ENCODE assay signal across 20 cellular contexts in genomic region chr20:59255256-59255655, GRCh38. TPM values are rescaled to one million over a fixed set of nuclear protein-coding genes. Genes with fewer than 3 reads are reported as not detected.
DNase-seq lines count a peak whose midpoint lies in the region; ATAC-seq, FAIRE-seq and TF ChIP-seq lines count a peak whose summit lies in the region.
"Had no signal": no experiment of that assay in that cellular context is flagged by ENCODE, and none has a peak within 500 bp of the region (broad histone marks: within the 10 kb centered on the region; RNA-seq: fewer than 3 reads in every experiment).

No MANE protein-coding gene starts in this region.

- ATAC-seq in CD4-positive, alpha-beta T cell (ENCODE audit: poor library complexity), result no peak
- ATAC-seq in central memory CD8-positive, alpha-beta T cell (replicated peaks; ENCODE audit: extremely low read depth, poor library complexity, severe bottlenecking), result no peak
- no peak for ATAC-seq in Right ventricle myocardium superior (ENCODE audit: poor library complexity)

- no peak overlapping the region for H3K27ac ChIP-seq in CD4-positive, alpha-beta T cell (ENCODE audit: low read depth, low read length)
- H3K27ac ChIP-seq: BLaER1 treated with 17β-estradiol and CSF1 and Interleukin-3, amounts not matched to agents 10 nM and 100 nM; GM23248 had no signal

- H3K9me3 Mint-ChIP-seq in activated CD4-positive, alpha-beta T cell treated with anti-CD3 and anti-CD28 coated beads, Interleukin-2, amount 10 ng/mL, durations not matched to agents 7 days and 5 days, result peaks cover 34% of the 10 kb centered on the region
- H3K9me3 Mint-ChIP-seq in CD4-positive, alpha-beta T cell, result peaks cover 14% of the 10 kb centered on the region
- H3K9me3 Mint-ChIP-seq in central memory CD8-positive, alpha-beta T cell, result no peaks in the 10 kb centered on the region

- intact Hi-C loops in CD4-positive, alpha-beta T cell (cut with DNase I, micrococcal nuclease), result no loop called here
- intact Hi-C loops in Right ventricle myocardium superior (cut with DNase I), result no loop called here

- H3K9me3 ChIP-seq in CD4-positive, alpha-beta T cell (ENCODE audit: control insufficient read depth, low read length), result peaks cover 4% of the 10 kb centered on the region
- H3K9me3 ChIP-seq: Caco-2, HAP-1 had no signal

- H3K4me1 Mint-ChIP-seq in activated CD4-positive, alpha-beta T cell treated with anti-CD3 and anti-CD28 coated beads, Interleukin-2, amount 10 ng/mL, durations not matched to agents 7 days and 5 days, result peaks cover 83% of the 10 kb centered on the region
- H3K4me1 Mint-ChIP-seq in CD4-positive, alpha-beta T cell (ENCODE audit: low read depth), result peaks cover 89% of the 10 kb centered on the region
- peaks cover 61% of the 10 kb centered on the region for H3K4me1 Mint-ChIP-seq in central memory CD8-positive, alpha-beta T cell

- no peak overlapping the region for H3K4me3 Mint-ChIP-seq in activated CD4-positive, alpha-beta T cell treated with anti-CD3 and anti-CD28 coated beads, Interleukin-2, amount 10 ng/mL, durations not matched to agents 7 days and 5 days
- H3K4me3 Mint-ChIP-seq in CD4-positive, alpha-beta T cell, result peak overlapping the region; percentile 1
- no peak overlapping the region for H3K4me3 Mint-ChIP-seq in central memory CD8-positive, alpha-beta T cell
- H3K4me3 Mint-ChIP-seq: B cell had no signal

- TF ChIP-seq CTCF in CD4-positive, alpha-beta T cell (IDR thresholded peaks at IDR 0.05), result no peak

- H3K27ac Mint-ChIP-seq in activated CD4-positive, alpha-beta T cell treated with anti-CD3 and anti-CD28 coated beads, Interleukin-2, amount 10 ng/mL, durations not matched to agents 7 days and 5 days, result peak overlapping the region; percentile 39
- H3K27ac Mint-ChIP-seq in CD4-positive, alpha-beta T cell, result peak overlapping the region; percentile 94
- H3K27ac Mint-ChIP-seq in central memory CD8-positive, alpha-beta T cell (ENCODE audit: low read depth), result peak overlapping the region; percentile 79
- H3K27ac Mint-ChIP-seq: B cell had no signal

- CTCF ChIA-PET in activated CD4-positive, alpha-beta T cell treated with anti-CD3 and anti-CD28 coated beads, Interleukin-2, amount 10 ng/mL, durations not matched to agents 7 days and 5 days (lab: Charles Lee), result interaction anchor here (1.2 to 1.5 kb wide), 2 partner anchors 16 to 23 kb away, joined by 3 read pairs; no protein-coding TSS in a partner anchor
- CTCF ChIA-PET in CD4-positive, alpha-beta T cell (lab: Charles Lee), result no interaction called here

- H3K36me3 Mint-ChIP-seq in activated CD4-positive, alpha-beta T cell treated with anti-CD3 and anti-CD28 coated beads, Interleukin-2, amount 10 ng/mL, durations not matched to agents 7 days and 5 days (ENCODE audit: low read depth), result peaks cover 73% of the 10 kb centered on the region
- peaks cover 59% of the 10 kb centered on the region for H3K36me3 Mint-ChIP-seq in CD4-positive, alpha-beta T cell (ENCODE audit: low read depth)
- H3K36me3 Mint-ChIP-seq in central memory CD8-positive, alpha-beta T cell (ENCODE audit: insufficient read depth), result peaks cover 44% of the 10 kb centered on the region

- no peaks in the 10 kb centered on the region for H3K27me3 ChIP-seq in CD4-positive, alpha-beta T cell (ENCODE audit: control insufficient read depth, insufficient read depth, low read length)

- peak; percentile 9 for FAIRE-seq in HTR-8/SVneo (lab: Jason Lieb, UNC)
- FAIRE-seq: D721Med, G401.6, GM12891, GM19239 had no signal

- POLR2A ChIA-PET in activated CD4-positive, alpha-beta T cell treated with anti-CD3 and anti-CD28 coated beads, Interleukin-2, amount 10 ng/mL, durations not matched to agents 7 days and 5 days (lab: Charles Lee), result no interaction called here
- POLR2A ChIA-PET in CD4-positive, alpha-beta T cell (lab: Charles Lee), result interaction anchor here (3.3 kb wide), 1 partner anchor 132 kb away, joined by 23 read pairs; no protein-coding TSS in a partner anchor

- DNase-seq in activated CD4-positive, alpha-beta T cell treated with anti-CD3 and anti-CD28 coated beads, Interleukin-2, amount 10 ng/mL, durations not matched to agents 7 days and 5 days, result no peak
- no peak for DNase-seq in activated CD4-positive, alpha-beta T cell treated with anti-CD3 and anti-CD28 coated beads for 4 hours
- no peak for DNase-seq in CD4-positive, alpha-beta T cell
- DNase-seq in HTR-8/SVneo (ENCODE audit: insufficient read length, low spot score), result no peak
- no peak for DNase-seq in central memory CD8-positive, alpha-beta T cell (ENCODE audit: low spot score in 2 of 2)
- no peak for DNase-seq in cerebellar nuclear complex (lab: John Stamatoyannopoulos, UW)
- no peak for DNase-seq in Right ventricle myocardium superior
- DNase-seq in stimulated activated CD4-positive, alpha-beta T cell treated with anti-CD3 and anti-CD28 coated beads, Interleukin-4, amount 100 ng/mL, for 4 hours, result no peak
- DNase-seq: 8988T, Caco-2, GM23248 had no signal

- H3K27me3 Mint-ChIP-seq in activated CD4-positive, alpha-beta T cell treated with anti-CD3 and anti-CD28 coated beads, Interleukin-2, amount 10 ng/mL, durations not matched to agents 7 days and 5 days, result no peaks in the 10 kb centered on the region
- no peaks in the 10 kb centered on the region for H3K27me3 Mint-ChIP-seq in CD4-positive, alpha-beta T cell
- H3K27me3 Mint-ChIP-seq in central memory CD8-positive, alpha-beta T cell, result no peaks in the 10 kb centered on the region
- H3K27me3 Mint-ChIP-seq: B cell had no signal

RNA-seq across cellular contexts. Expression of gene EDN3, which starts 45.2 kb away (rescaled TPM):
- total RNA-seq in activated CD4-positive, alpha-beta T cell treated with anti-CD3 and anti-CD28 coated beads, Interleukin-2, amount 10 ng/mL, durations not matched to agents 7 days and 5 days, result under 1 TPM; 0.10 to 0.22 TPM
- total RNA-seq in CD4-positive, alpha-beta T cell, result 1 to 10 TPM; 1.0 to 1.4 TPM
- not detected for total RNA-seq in Right ventricle myocardium superior
- total RNA-seq: B cell, GM23248, H4, HT-29 had no signal

Comparison
In these comparisons a context has a peak if more than half of its experiments do, and no peak if none do; other contexts are left out.
1. H3K27ac Mint-ChIP-seq: peak in every context shown above with its lines; median percentile 94 in CD4-positive, alpha-beta T cell; 79 in central memory CD8-positive, alpha-beta T cell; 39 in activated CD4-positive, alpha-beta T cell treated with anti-CD3 and anti-CD28 coated beads, Interleukin-2, amount 10 ng/mL, durations not matched to agents 7 days and 5 days.